ENCODE assay signal across 8 cellular contexts in the genomic region with DNA sequence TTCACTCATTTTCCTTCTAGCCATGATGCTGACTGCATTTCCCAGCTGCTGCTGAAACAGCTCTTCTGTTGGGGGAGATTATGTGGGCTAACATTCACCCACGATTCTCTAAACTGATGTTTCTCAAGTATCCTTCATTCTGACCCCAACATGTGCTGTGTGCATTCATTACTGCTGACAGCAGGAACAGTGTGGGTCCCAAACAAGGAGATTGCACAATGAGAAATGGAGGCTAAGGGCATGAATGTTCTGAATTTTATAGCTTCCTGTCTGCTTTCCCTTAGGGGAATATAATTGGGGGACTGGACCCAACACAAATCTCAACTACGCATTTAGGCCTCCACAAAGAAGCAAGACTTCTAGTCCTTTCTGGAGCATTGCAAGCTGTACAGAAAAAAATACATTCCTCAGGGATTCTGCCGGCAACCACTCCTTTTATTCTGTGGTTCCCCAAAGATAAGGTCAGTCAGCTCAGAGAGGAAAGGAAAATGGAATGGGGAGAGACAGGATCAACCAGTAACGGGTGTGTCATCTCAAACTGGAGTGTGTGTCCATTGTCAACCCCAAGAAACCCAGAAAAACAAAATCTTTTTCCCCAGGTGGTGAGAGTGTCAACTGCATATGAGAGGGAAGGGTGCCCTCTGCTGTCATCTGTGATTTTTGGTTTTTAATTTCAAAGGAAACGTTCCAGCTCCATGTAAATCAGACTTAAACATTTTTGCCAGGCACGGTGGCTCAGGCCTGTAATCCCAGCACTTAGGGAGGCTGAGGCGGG.
DNase-seq lines count a peak whose midpoint lies in the region; ATAC-seq, FAIRE-seq and TF ChIP-seq lines count a peak whose summit lies in the region.

No MANE protein-coding gene starts in this region.

- H3K9me3 Mint-ChIP-seq in activated B cell treated with CpG ODN at 0.5 μM for 24 hours (peaks cover 3% of the 10 kb centered on the region), mesothelial cell of epicardium (peaks cover 23% of the 10 kb centered on the region)

- ATAC-seq in activated B cell treated with CpG ODN at 0.5 μM for 24 hours (ENCODE audit: low read depth) (peak; percentile 59), HG03139 (IDR thresholded peaks at IDR 0.05; ENCODE audit: unreplicated experiment) (no peak)

- WGBS in H1 (ENCODE audit: extremely low coverage in 1 of 2, insufficient coverage in 1 of 2, insufficient read length in 1 of 2, insufficient replicate concordance in 2 of 2, low coverage in 1 of 2, low lambda C conversion rate in 2 of 2, missing lambda C conversion rate in 1 of 2), 2 experiments, result 56% methylated on average over 6 of the region's 7 CpGs; no CpG with 5 or more reads in 1 of the 2 experiments

- H3K23ac ChIP-seq in H1 (ENCODE audit: insufficient read length), result no peak overlapping the region

- H2BK15ac ChIP-seq in H1 (ENCODE audit: low read length), result no peak overlapping the region

- H2AK5ac ChIP-seq in H1 (ENCODE audit: low read depth, low read length), result no peak overlapping the region

- H2BK12ac ChIP-seq in H1 (ENCODE audit: low read depth, low read length), result peak overlapping the region; percentile 21; the same call in 1 of the 2 replicates

- H3K4me1 Mint-ChIP-seq in activated B cell treated with CpG ODN at 0.5 μM for 24 hours (peaks cover 21% of the 10 kb centered on the region), mesothelial cell of epicardium (peaks cover 16% of the 10 kb centered on the region)

- no peaks in the 10 kb centered on the region for H3K27me3 ChIP-seq in H1 (replicated peaks in 1 of 4; ENCODE audit: control insufficient read depth in 3 of 4, extremely low read depth in 1 of 4, insufficient read depth in 3 of 4, low read length in 3 of 4)
- H3K27me3 ChIP-seq in stomach smooth muscle (ENCODE audit: control insufficient read depth in 1 of 2, insufficient read depth in 2 of 2, low read length in 2 of 2), result peaks cover 0 to 5% of the 10 kb centered on the region in 2 donors

- peak overlapping the region; percentile 93 for H2BK120ac ChIP-seq in H1 (replicated peaks; ENCODE audit: low read depth, low read length)

- no peak overlapping the region for H3K9ac ChIP-seq in H1 (replicated peaks in 1 of 4; ENCODE audit: extremely low read depth in 1 of 4, low read depth in 3 of 4, low read length in 3 of 4)
- H3K9ac ChIP-seq in stomach smooth muscle (ENCODE audit: low read length in 2 of 2), result peak overlapping the region in 1 of 2 donors; percentile 29

- no peaks in the 10 kb centered on the region for H3K23me2 ChIP-seq in H1 (ENCODE audit: low read depth, low read length)

- H3K27ac ChIP-seq in H1 (ENCODE audit: low read depth, low read length) (peak overlapping the region; percentile 75; the same call in 1 of the 2 replicates), stomach smooth muscle (ENCODE audit: low read length) (peak overlapping the region; percentile 73)

- no peaks in the 10 kb centered on the region for H4K20me1 ChIP-seq in H1 (replicated peaks in 1 of 2; ENCODE audit: control insufficient read depth in 1 of 2, insufficient read depth in 2 of 2, low read length in 2 of 2)

- TF ChIP-seq RAD21 in H1 (IDR thresholded peaks at IDR 0.05 in 1 of 2, conservative IDR thresholded peaks at IDR 0.05 in 1 of 2; ENCODE audit: low read depth in 2 of 2, low read length in 2 of 2), result peak; percentile 87 to 88

- H3K79me2 ChIP-seq in H1 (ENCODE audit: control insufficient read depth in 1 of 2, insufficient read depth in 2 of 2, low read length in 2 of 2), result no peaks in the 10 kb centered on the region

- H3K27ac Mint-ChIP-seq in activated B cell treated with CpG ODN at 0.5 μM for 24 hours (peak overlapping the region; percentile 89), mesothelial cell of epicardium (peak overlapping the region; percentile 96)

- H2BK5ac ChIP-seq in H1 (ENCODE audit: low read depth, low read length), result peak overlapping the region; percentile 12; the same call in 1 of the 2 replicates

- H3K4me2 ChIP-seq in H1 (ENCODE audit: insufficient read depth in 1 of 2, low read depth in 2 of 2, low read length in 2 of 2), result no peak overlapping the region

- no peak overlapping the region; the same call in 1 of the 2 replicates for H3K18ac ChIP-seq in H1 (ENCODE audit: extremely low read depth, low read length)

- no peak for TF ChIP-seq EP300 in H1 (IDR thresholded peaks at IDR 0.05; ENCODE audit: borderline replicate concordance in 1 of 2, low read depth in 2 of 2, low read length in 2 of 2)

- no peak for FAIRE-seq in H1 (lab: Jason Lieb, UNC)

- TF ChIP-seq CTCF in HFF-Myc (IDR thresholded peaks at IDR 0.05; ENCODE audit: low read depth, low read length, missing control alignments) (peak; percentile 20), activated B cell treated with CpG ODN at 0.5 μM for 24 hours (IDR thresholded peaks at IDR 0.05) (no peak), H1 (IDR thresholded peaks at IDR 0.05; ENCODE audit: control extremely low read depth in 1 of 3, insufficient read depth in 1 of 3, low read depth in 1 of 3, low read length in 3 of 3) (peak in 2 of 3 experiments; percentile 40 to 64; a peak in 3 of 4 replicates), mesothelial cell of epicardium (IDR thresholded peaks at IDR 0.05; ENCODE audit: unreplicated experiment) (peak; percentile 56)

- H3K9me3 ChIP-seq in H1 (ENCODE audit: insufficient read depth in 2 of 2, low read depth in 1 of 2, low read length in 1 of 2) (no peaks in the 10 kb centered on the region), stomach smooth muscle (ENCODE audit: control insufficient read depth in 2 of 2, low read length in 2 of 2) (no peaks in the 10 kb centered on the region)

- H3K4me3 ChIP-seq in HFF-Myc (replicated peaks; ENCODE audit: low read depth, low read length), result no peak overlapping the region
- no peak overlapping the region for H3K4me3 ChIP-seq in H1 (ENCODE audit: extremely low read depth in 1 of 4, insufficient read depth in 2 of 4, low read depth in 3 of 4, low read length in 4 of 4)
- no peak overlapping the region for H3K4me3 ChIP-seq in stomach smooth muscle (ENCODE audit: low read length in 2 of 2)

- H3K36me3 Mint-ChIP-seq in activated B cell treated with CpG ODN at 0.5 μM for 24 hours (ENCODE audit: low read depth), result no peaks in the 10 kb centered on the region
- H3K36me3 Mint-ChIP-seq in mesothelial cell of epicardium, result no peaks in the 10 kb centered on the region

- DNase-seq in GF-D8 (lab: John Stamatoyannopoulos, UW) (peak; percentile 8), HFF-Myc (ENCODE audit: extremely low read depth, low read depth) (peak; percentile 56), NCI-H2171 treated with DMSO at 0.1 percent for 48 hours (lab: John Stamatoyannopoulos, UW) (peak; percentile 63), activated B cell treated with CpG ODN at 0.5 μM for 24 hours (no peak), H1 (ENCODE audit: low read depth in 1 of 2, low spot score in 2 of 2) (peak; percentile 19 to 47), mesothelial cell of epicardium (ENCODE audit: low spot score in 2 of 2, unreplicated experiment in 2 of 2) (no peak)

- H2BK20ac ChIP-seq in H1 (ENCODE audit: low read length), result no peak overlapping the region

- no peak overlapping the region for H4K5ac ChIP-seq in H1 (ENCODE audit: insufficient read length, low read depth, low read length)

- CTCF ChIA-PET in activated B cell treated with CpG ODN at 0.5 μM for 24 hours (lab: Charles Lee) (interaction anchor here (0.7 to 4.0 kb wide), 23 partner anchors 13 to 786 kb away, joined by 3 to 80 read pairs (median 7); no protein-coding TSS in a partner anchor), H1 (lab: Charles Lee; ENCODE audit: partially characterized antibody) (interaction anchor here (0.6 to 2.1 kb wide), 19 partner anchors 14 to 1859 kb away, joined by 3 to 10 read pairs (median 3); no protein-coding TSS in a partner anchor)

- intact Hi-C loops in activated B cell treated with CpG ODN at 0.5 μM for 24 hours (cut with micrococcal nuclease), result loop anchor here (1.0 to 5.0 kb wide), 10 partner anchors 71 to 674 kb away; partner anchors contain the start of gene TMSB4X

- H4K91ac ChIP-seq in H1 (replicated peaks; ENCODE audit: insufficient read length, low read length), result peak overlapping the region; percentile 12

- POLR2A ChIA-PET in activated B cell treated with CpG ODN at 0.5 μM for 24 hours (lab: Charles Lee), result interaction anchor here (0.6 to 2.8 kb wide), 20 partner anchors 14 to 541 kb away, joined by 3 to 30 read pairs (median 5); partner anchors contain the start of gene TMSB4X
- POLR2A ChIA-PET in H1 (lab: Charles Lee; ENCODE audit: partially characterized antibody), result interaction anchor here (0.8 to 1.4 kb wide), 4 partner anchors 286 to 513 kb away, joined by 3 to 7 read pairs (median 4); partner anchors contain the start of gene TMSB4X

- H3K4me1 ChIP-seq in H1 (replicated peaks in 1 of 4; ENCODE audit: control insufficient read depth in 3 of 4, insufficient read depth in 4 of 4, low read length in 3 of 4) (peaks cover 0 to 2% (median 0%) of the 10 kb centered on the region in 4 experiments; a peak in 1 of 7 replicates), stomach smooth muscle (ENCODE audit: control insufficient read depth, insufficient read depth, low read length) (peaks cover 10% of the 10 kb centered on the region)

- TF ChIP-seq POLR2A in H1 (IDR thresholded peaks at IDR 0.05; ENCODE audit: control extremely low read depth in 1 of 2, low read depth in 2 of 2, low read length in 2 of 2), result no peak

- no peaks in the 10 kb centered on the region for H3K79me1 ChIP-seq in H1 (ENCODE audit: low read depth, low read length)

- H2AFZ ChIP-seq in H1 (ENCODE audit: low read length), result no peak overlapping the region; the same call in 1 of the 2 replicates

- H3K4ac ChIP-seq in H1 (replicated peaks; ENCODE audit: insufficient read length, low read depth, low read length), result no peak overlapping the region

- no peak overlapping the region for H3K4me3 Mint-ChIP-seq in activated B cell treated with CpG ODN at 0.5 μM for 24 hours
- no peak overlapping the region for H3K4me3 Mint-ChIP-seq in mesothelial cell of epicardium

- no peak overlapping the region for H3K14ac ChIP-seq in H1 (ENCODE audit: insufficient read length)

- H3K36me3 ChIP-seq in H1 (ENCODE audit: control insufficient read depth in 2 of 4, insufficient read depth in 4 of 4, low read length in 3 of 4) (no peaks in the 10 kb centered on the region), stomach smooth muscle (ENCODE audit: control insufficient read depth in 2 of 2, insufficient read depth in 2 of 2, low read length in 2 of 2) (no peaks in the 10 kb centered on the region)

- H3K56ac ChIP-seq in H1 (replicated peaks; ENCODE audit: insufficient read length, low read depth, low read length), result no peak overlapping the region

- H3K27me3 Mint-ChIP-seq in activated B cell treated with CpG ODN at 0.5 μM for 24 hours, result no peaks in the 10 kb centered on the region
- H3K27me3 Mint-ChIP-seq in mesothelial cell of epicardium (ENCODE audit: low read depth), result no peaks in the 10 kb centered on the region

- no peak overlapping the region for H4K8ac ChIP-seq in H1 (ENCODE audit: extremely low read depth, insufficient read depth, low read length)

TF ChIP-seq in H1, 55 proteins besides CTCF, POLR2A, EP300 and RAD21 (continues in another document):
- TF ChIP-seq HDAC6 (IDR thresholded peaks at IDR 0.05; ENCODE audit: low read depth, low read length), result no peak
- no peak for TF ChIP-seq TEAD4 (IDR thresholded peaks at IDR 0.05; ENCODE audit: low read depth, low read length)
- TF ChIP-seq CEBPB (IDR thresholded peaks at IDR 0.05; ENCODE audit: low read depth, low read length), result 0 out of 2 replicates have a peak, but pooled peaks have one; percentile 15
- TF ChIP-seq RXRA (IDR thresholded peaks at IDR 0.05; ENCODE audit: insufficient read depth, low read depth, low read length), result no peak

Comparison
In these comparisons a context has a peak if more than half of its experiments do, and no peak if none do; other contexts are left out.
1. DNase-seq: peak in GF-D8 (single experiment), HFF-Myc (single experiment), NCI-H2171 treated with DMSO at 0.1 percent for 48 hours (single experiment) and H1 (2 of 2); none in activated B cell treated with CpG ODN at 0.5 μM for 24 hours (single experiment) and mesothelial cell of epicardium (0 of 2).